In genomic region chr3:12810013-12810780, GRCh38 we compare ENCODE assay signal across 8 cellular contexts. TPM values are rescaled to one million over a fixed set of nuclear protein-coding genes. Genes with fewer than 3 reads are reported as not detected.
DNase-seq lines count a peak whose midpoint lies in the region; ATAC-seq and TF ChIP-seq lines count a peak whose summit lies in the region.

No MANE protein-coding gene starts in this region.

- no peaks in the 10 kb centered on the region for H3K9me3 ChIP-seq in BLaER1
- H3K9me3 ChIP-seq in OCI-LY1 (ENCODE audit: low read length) = no peaks in the 10 kb centered on the region
- no peaks in the 10 kb centered on the region for H3K9me3 ChIP-seq in muscle layer of colon (ENCODE audit: low read length)

- peak overlapping the region; percentile 59; the same call in 1 of the 2 replicates for H3K9ac ChIP-seq in BLaER1
- peak overlapping the region; percentile 43; the same call in 1 of the 2 replicates for H3K9ac ChIP-seq in OCI-LY1 (ENCODE audit: low read length)
- peak overlapping the region; percentile 2 for H3K9ac ChIP-seq in muscle layer of colon (ENCODE audit: low read length)

- peak; percentile 95 for DNase-seq in activated T-cell treated with anti-CD3 and anti-CD28 coated beads, Interleukin-2, amount 50 U/mL, for 1 hour
- DNase-seq in stimulated activated CD8-positive, alpha-beta memory T cell treated with anti-CD3 and anti-CD28 coated beads, Interleukin-4, amount 100 ng/mL, for 48 hours = peak; percentile 98

- H3K9me2 ChIP-seq in OCI-LY1 (ENCODE audit: low read depth, low read length) = no peaks in the 10 kb centered on the region

- H3K27me3 ChIP-seq in BLaER1 (no peaks in the 10 kb centered on the region), OCI-LY1 (ENCODE audit: insufficient read depth, low read length) (no peaks in the 10 kb centered on the region), muscle layer of colon (ENCODE audit: control insufficient read depth in 1 of 2, insufficient read depth in 2 of 2, low read length in 2 of 2) (no peaks in the 10 kb centered on the region)

- peak overlapping the region; percentile 70 for H3K4me3 ChIP-seq in BLaER1
- peak overlapping the region; percentile 63 for H3K4me3 ChIP-seq in OCI-LY1 (ENCODE audit: low read depth, low read length, poor library complexity, severe bottlenecking)
- H3K4me3 ChIP-seq in muscle layer of colon (ENCODE audit: low read depth in 1 of 2, low read length in 2 of 2) = peak overlapping the region; percentile 52 to 54

- H3K27ac ChIP-seq in BLaER1 (no peak overlapping the region), OCI-LY1 (ENCODE audit: low read depth, low read length, poor library complexity, severe bottlenecking) (no peak overlapping the region), muscle layer of colon (ENCODE audit: low read depth, low read length) (peak overlapping the region; percentile 65)

- no peaks in the 10 kb centered on the region for H3F3A ChIP-seq in OCI-LY1 (ENCODE audit: insufficient read depth, low read length)

- ATAC-seq in GM19328 (IDR thresholded peaks at IDR 0.05; ENCODE audit: unreplicated experiment) = peak; percentile 99
- peak; percentile 99 for ATAC-seq in HG03460 (IDR thresholded peaks at IDR 0.05; ENCODE audit: unreplicated experiment)
- peak; percentile 98 for ATAC-seq in esophagus mucosa

- H3K36me3 ChIP-seq in BLaER1 (peaks cover 9% of the 10 kb centered on the region; the same call in 1 of the 2 replicates), OCI-LY1 (ENCODE audit: insufficient read depth, low read length) (no peaks in the 10 kb centered on the region), muscle layer of colon (ENCODE audit: insufficient read depth, low read length) (peaks cover 38% of the 10 kb centered on the region)

- H3K4me2 ChIP-seq in BLaER1 (peak overlapping the region; percentile 78), OCI-LY1 (ENCODE audit: low read length) (peak overlapping the region; percentile 72)

- H2AFZ ChIP-seq in OCI-LY1 (ENCODE audit: low read length) = 0 out of 2 replicates have a peak overlapping the region, but pooled peaks have one; percentile 78

- H3K4me1 ChIP-seq in BLaER1 (peaks cover 14% of the 10 kb centered on the region), OCI-LY1 (ENCODE audit: insufficient read depth, low read length, severe bottlenecking) (peaks cover 11% of the 10 kb centered on the region), muscle layer of colon (ENCODE audit: insufficient read depth, low read length) (peaks cover 13% of the 10 kb centered on the region)

- H4K20me1 ChIP-seq in BLaER1 = no peaks in the 10 kb centered on the region
- no peaks in the 10 kb centered on the region for H4K20me1 ChIP-seq in OCI-LY1 (ENCODE audit: insufficient read depth, low read length)

- peak; percentile 84 for TF ChIP-seq CTCF in OCI-LY1 (IDR thresholded peaks at IDR 0.05; ENCODE audit: low read length)

- H3K79me2 ChIP-seq in OCI-LY1 (ENCODE audit: insufficient read depth, low read length) = no peaks in the 10 kb centered on the region

RNA-seq across cellular contexts. Expression of gene CAND2, which starts 13.7 kb away (rescaled TPM):
- total RNA-seq in esophagus mucosa = 1.1 TPM

RNA-seq across cellular contexts. Expression of gene RPL32, which starts 31.2 kb away (rescaled TPM):
- total RNA-seq in esophagus mucosa = 1,705 TPM

RNA-seq across cellular contexts. Expression of gene TMEM40, which starts 51.1 kb away (rescaled TPM):
- 237 TPM for total RNA-seq in esophagus mucosa

Comparison
In these comparisons a context has a peak if more than half of its experiments do, and no peak if none do; other contexts are left out.
1. H3K9ac ChIP-seq: peak in every context shown above with its lines; median percentile 59 in BLaER1; 43 in OCI-LY1; 2 in muscle layer of colon.